In the genomic region with DNA sequence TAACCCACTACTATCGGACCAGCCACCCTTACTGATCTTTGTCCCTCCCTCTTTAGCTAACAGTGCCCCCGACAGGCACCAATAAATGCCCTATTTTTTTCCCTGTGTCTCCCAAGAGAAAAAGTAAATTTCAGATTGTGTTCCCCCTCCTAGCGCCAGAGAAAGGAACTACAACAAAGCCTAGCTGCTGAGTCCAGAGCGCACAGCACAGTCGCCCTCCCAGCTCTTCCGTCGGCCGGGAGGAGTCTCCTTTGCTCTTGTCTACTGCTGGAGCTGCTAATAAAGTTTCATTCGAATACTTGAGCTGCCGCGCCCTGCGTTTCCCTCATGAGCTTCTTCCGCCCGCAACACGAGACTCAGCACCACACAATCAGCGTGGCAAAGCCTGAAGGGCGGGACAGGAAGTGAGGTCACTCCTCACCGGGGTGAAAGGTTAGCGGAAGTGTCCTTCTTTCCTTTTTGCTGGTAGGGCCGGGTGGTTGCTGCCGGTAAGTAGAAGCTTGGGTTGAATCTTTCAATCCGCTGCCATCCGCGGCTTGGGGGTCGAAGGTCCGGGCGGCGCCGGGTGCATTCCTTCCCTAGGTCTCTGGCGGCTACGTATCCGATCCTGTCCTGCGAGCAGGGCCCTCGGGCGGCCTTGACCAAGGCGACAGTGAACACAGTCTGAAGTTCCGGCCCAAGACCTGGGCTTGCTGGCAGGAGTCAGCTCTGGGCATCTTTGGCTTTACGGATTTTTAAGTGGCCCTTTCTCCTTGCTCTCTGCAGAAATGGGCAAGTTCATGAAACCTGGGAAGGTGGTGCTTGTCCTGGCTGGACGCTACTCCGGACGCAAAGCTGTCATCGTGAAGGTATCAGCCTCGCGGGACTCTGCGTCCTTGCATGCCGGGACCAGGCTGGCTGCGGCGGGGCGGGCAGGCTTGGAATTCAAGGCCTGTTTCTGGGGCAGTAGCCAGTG, we compare ENCODE assay signal across 1 cellular context.
A peak's percentile ranks its signal among the peaks of the same experiment; 100 is the strongest.
TF ChIP-seq lines count a peak whose summit lies in the region.

A gene (plus strand): TSS at position 436 of the 955 bp plus-strand sequence. CDS start 332 bp downstream, at position 768.

TF ChIP-seq in HepG2, 621 proteins besides CTCF, POLR2A, EP300 and RAD21 (continued from another document and continues in another):
- TF ChIP-seq ZNF367 (CRISPR knock-in tag; IDR thresholded peaks at IDR 0.05; ENCODE audit: borderline replicate concordance), result no peak; the same call in none of the 2 replicates
- peak; percentile 80; the same call in 1 of the 2 replicates for TF ChIP-seq RFXANK (CRISPR knock-in tag; IDR thresholded peaks at IDR 0.05)
- TF ChIP-seq TBL1XR1 (IDR thresholded peaks at IDR 0.05; ENCODE audit: borderline replicate concordance, low read length, partially characterized antibody), result peak; percentile 76
- TF ChIP-seq EHMT2 (IDR thresholded peaks at IDR 0.05; ENCODE audit: borderline replicate concordance, low read depth, low read length), result no peak
- no peak for TF ChIP-seq NPAS2 (CRISPR knock-in tag; IDR thresholded peaks at IDR 0.05; ENCODE audit: borderline replicate concordance)
- TF ChIP-seq, protein P1, sequence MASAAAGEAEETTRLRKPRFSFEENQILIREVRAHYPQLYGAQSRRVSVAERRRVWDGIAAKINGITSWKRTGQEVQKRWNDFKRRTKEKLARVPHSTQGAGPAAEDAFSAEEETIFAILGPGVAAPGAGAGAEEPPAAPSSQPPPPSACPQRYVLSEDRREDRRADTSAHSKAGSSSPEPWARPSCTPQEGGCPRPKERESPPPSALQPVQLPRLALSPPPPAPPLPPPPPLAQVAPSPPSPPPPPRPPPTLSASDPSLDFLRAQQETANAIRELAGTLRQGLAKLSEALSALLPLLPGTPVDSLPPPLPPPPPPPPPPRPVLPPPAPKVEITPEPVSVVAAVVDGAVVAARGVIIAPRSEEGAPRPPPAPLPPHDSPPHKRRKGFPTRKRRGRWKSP (CRISPR knock-in tag; IDR thresholded peaks at IDR 0.05), result peak; percentile 95
- TF ChIP-seq ISL2 (CRISPR knock-in tag; IDR thresholded peaks at IDR 0.05), result peak; percentile 87
- TF ChIP-seq, protein P2, sequence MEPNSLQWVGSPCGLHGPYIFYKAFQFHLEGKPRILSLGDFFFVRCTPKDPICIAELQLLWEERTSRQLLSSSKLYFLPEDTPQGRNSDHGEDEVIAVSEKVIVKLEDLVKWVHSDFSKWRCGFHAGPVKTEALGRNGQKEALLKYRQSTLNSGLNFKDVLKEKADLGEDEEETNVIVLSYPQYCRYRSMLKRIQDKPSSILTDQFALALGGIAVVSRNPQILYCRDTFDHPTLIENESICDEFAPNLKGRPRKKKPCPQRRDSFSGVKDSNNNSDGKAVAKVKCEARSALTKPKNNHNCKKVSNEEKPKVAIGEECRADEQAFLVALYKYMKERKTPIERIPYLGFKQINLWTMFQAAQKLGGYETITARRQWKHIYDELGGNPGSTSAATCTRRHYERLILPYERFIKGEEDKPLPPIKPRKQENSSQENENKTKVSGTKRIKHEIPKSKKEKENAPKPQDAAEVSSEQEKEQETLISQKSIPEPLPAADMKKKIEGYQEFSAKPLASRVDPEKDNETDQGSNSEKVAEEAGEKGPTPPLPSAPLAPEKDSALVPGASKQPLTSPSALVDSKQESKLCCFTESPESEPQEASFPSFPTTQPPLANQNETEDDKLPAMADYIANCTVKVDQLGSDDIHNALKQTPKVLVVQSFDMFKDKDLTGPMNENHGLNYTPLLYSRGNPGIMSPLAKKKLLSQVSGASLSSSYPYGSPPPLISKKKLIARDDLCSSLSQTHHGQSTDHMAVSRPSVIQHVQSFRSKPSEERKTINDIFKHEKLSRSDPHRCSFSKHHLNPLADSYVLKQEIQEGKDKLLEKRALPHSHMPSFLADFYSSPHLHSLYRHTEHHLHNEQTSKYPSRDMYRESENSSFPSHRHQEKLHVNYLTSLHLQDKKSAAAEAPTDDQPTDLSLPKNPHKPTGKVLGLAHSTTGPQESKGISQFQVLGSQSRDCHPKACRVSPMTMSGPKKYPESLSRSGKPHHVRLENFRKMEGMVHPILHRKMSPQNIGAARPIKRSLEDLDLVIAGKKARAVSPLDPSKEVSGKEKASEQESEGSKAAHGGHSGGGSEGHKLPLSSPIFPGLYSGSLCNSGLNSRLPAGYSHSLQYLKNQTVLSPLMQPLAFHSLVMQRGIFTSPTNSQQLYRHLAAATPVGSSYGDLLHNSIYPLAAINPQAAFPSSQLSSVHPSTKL (CRISPR knock-in tag; IDR thresholded peaks at IDR 0.05), result peak; percentile 87
- TF ChIP-seq FOXA1 (IDR thresholded peaks at IDR 0.05), result no peak
- TF ChIP-seq FOXA1 (CRISPR knock-in tag; IDR thresholded peaks at IDR 0.05), result peak; percentile 58; the same call in 1 of the 2 replicates
- peak; percentile 88 for TF ChIP-seq POLR2AphosphoS2 (IDR thresholded peaks at IDR 0.05; ENCODE audit: low read depth, low read length)
- TF ChIP-seq CREM (IDR thresholded peaks at IDR 0.05), result peak; percentile 99
- 0 out of 2 replicates have a peak, but pooled peaks have one; percentile 58 for TF ChIP-seq CREM (CRISPR knock-in tag; IDR thresholded peaks at IDR 0.05)
- peak; percentile 78 for TF ChIP-seq HNF4A (CRISPR knock-in tag; IDR thresholded peaks at IDR 0.05)
- TF ChIP-seq, protein P3, sequence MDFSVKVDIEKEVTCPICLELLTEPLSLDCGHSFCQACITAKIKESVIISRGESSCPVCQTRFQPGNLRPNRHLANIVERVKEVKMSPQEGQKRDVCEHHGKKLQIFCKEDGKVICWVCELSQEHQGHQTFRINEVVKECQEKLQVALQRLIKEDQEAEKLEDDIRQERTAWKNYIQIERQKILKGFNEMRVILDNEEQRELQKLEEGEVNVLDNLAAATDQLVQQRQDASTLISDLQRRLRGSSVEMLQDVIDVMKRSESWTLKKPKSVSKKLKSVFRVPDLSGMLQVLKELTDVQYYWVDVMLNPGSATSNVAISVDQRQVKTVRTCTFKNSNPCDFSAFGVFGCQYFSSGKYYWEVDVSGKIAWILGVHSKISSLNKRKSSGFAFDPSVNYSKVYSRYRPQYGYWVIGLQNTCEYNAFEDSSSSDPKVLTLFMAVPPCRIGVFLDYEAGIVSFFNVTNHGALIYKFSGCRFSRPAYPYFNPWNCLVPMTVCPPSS (IDR thresholded peaks at IDR 0.05), result no peak
- TF ChIP-seq, protein P4, sequence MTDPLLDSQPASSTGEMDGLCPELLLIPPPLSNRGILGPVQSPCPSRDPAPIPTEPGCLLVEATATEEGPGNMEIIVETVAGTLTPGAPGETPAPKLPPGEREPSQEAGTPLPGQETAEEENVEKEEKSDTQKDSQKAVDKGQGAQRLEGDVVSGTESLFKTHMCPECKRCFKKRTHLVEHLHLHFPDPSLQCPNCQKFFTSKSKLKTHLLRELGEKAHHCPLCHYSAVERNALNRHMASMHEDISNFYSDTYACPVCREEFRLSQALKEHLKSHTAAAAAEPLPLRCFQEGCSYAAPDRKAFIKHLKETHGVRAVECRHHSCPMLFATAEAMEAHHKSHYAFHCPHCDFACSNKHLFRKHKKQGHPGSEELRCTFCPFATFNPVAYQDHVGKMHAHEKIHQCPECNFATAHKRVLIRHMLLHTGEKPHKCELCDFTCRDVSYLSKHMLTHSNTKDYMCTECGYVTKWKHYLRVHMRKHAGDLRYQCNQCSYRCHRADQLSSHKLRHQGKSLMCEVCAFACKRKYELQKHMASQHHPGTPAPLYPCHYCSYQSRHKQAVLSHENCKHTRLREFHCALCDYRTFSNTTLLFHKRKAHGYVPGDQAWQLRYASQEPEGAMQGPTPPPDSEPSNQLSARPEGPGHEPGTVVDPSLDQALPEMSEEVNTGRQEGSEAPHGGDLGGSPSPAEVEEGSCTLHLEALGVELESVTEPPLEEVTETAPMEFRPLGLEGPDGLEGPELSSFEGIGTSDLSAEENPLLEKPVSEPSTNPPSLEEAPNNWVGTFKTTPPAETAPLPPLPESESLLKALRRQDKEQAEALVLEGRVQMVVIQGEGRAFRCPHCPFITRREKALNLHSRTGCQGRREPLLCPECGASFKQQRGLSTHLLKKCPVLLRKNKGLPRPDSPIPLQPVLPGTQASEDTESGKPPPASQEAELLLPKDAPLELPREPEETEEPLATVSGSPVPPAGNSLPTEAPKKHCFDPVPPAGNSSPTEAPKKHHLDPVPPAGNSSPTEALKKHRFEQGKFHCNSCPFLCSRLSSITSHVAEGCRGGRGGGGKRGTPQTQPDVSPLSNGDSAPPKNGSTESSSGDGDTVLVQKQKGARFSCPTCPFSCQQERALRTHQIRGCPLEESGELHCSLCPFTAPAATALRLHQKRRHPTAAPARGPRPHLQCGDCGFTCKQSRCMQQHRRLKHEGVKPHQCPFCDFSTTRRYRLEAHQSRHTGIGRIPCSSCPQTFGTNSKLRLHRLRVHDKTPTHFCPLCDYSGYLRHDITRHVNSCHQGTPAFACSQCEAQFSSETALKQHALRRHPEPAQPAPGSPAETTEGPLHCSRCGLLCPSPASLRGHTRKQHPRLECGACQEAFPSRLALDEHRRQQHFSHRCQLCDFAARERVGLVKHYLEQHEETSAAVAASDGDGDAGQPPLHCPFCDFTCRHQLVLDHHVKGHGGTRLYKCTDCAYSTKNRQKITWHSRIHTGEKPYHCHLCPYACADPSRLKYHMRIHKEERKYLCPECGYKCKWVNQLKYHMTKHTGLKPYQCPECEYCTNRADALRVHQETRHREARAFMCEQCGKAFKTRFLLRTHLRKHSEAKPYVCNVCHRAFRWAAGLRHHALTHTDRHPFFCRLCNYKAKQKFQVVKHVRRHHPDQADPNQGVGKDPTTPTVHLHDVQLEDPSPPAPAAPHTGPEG (CRISPR knock-in tag; IDR thresholded peaks at IDR 0.05), result peak; percentile 66
- TF ChIP-seq, protein P5, sequence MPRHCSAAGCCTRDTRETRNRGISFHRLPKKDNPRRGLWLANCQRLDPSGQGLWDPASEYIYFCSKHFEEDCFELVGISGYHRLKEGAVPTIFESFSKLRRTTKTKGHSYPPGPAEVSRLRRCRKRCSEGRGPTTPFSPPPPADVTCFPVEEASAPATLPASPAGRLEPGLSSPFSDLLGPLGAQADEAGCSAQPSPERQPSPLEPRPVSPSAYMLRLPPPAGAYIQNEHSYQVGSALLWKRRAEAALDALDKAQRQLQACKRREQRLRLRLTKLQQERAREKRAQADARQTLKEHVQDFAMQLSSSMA (CRISPR knock-in tag; IDR thresholded peaks at IDR 0.05), result peak; percentile 73; the same call in 1 of the 2 replicates
- TF ChIP-seq SMARCC2 (IDR thresholded peaks at IDR 0.05), result no peak
- TF ChIP-seq HDAC1 (CRISPR knock-in tag; IDR thresholded peaks at IDR 0.05), result peak; percentile 97
- TF ChIP-seq, protein P6, sequence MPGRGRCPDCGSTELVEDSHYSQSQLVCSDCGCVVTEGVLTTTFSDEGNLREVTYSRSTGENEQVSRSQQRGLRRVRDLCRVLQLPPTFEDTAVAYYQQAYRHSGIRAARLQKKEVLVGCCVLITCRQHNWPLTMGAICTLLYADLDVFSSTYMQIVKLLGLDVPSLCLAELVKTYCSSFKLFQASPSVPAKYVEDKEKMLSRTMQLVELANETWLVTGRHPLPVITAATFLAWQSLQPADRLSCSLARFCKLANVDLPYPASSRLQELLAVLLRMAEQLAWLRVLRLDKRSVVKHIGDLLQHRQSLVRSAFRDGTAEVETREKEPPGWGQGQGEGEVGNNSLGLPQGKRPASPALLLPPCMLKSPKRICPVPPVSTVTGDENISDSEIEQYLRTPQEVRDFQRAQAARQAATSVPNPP (CRISPR knock-in tag; IDR thresholded peaks at IDR 0.05), result peak; percentile 96; the same call in 1 of the 2 replicates
- TF ChIP-seq, protein P7, sequence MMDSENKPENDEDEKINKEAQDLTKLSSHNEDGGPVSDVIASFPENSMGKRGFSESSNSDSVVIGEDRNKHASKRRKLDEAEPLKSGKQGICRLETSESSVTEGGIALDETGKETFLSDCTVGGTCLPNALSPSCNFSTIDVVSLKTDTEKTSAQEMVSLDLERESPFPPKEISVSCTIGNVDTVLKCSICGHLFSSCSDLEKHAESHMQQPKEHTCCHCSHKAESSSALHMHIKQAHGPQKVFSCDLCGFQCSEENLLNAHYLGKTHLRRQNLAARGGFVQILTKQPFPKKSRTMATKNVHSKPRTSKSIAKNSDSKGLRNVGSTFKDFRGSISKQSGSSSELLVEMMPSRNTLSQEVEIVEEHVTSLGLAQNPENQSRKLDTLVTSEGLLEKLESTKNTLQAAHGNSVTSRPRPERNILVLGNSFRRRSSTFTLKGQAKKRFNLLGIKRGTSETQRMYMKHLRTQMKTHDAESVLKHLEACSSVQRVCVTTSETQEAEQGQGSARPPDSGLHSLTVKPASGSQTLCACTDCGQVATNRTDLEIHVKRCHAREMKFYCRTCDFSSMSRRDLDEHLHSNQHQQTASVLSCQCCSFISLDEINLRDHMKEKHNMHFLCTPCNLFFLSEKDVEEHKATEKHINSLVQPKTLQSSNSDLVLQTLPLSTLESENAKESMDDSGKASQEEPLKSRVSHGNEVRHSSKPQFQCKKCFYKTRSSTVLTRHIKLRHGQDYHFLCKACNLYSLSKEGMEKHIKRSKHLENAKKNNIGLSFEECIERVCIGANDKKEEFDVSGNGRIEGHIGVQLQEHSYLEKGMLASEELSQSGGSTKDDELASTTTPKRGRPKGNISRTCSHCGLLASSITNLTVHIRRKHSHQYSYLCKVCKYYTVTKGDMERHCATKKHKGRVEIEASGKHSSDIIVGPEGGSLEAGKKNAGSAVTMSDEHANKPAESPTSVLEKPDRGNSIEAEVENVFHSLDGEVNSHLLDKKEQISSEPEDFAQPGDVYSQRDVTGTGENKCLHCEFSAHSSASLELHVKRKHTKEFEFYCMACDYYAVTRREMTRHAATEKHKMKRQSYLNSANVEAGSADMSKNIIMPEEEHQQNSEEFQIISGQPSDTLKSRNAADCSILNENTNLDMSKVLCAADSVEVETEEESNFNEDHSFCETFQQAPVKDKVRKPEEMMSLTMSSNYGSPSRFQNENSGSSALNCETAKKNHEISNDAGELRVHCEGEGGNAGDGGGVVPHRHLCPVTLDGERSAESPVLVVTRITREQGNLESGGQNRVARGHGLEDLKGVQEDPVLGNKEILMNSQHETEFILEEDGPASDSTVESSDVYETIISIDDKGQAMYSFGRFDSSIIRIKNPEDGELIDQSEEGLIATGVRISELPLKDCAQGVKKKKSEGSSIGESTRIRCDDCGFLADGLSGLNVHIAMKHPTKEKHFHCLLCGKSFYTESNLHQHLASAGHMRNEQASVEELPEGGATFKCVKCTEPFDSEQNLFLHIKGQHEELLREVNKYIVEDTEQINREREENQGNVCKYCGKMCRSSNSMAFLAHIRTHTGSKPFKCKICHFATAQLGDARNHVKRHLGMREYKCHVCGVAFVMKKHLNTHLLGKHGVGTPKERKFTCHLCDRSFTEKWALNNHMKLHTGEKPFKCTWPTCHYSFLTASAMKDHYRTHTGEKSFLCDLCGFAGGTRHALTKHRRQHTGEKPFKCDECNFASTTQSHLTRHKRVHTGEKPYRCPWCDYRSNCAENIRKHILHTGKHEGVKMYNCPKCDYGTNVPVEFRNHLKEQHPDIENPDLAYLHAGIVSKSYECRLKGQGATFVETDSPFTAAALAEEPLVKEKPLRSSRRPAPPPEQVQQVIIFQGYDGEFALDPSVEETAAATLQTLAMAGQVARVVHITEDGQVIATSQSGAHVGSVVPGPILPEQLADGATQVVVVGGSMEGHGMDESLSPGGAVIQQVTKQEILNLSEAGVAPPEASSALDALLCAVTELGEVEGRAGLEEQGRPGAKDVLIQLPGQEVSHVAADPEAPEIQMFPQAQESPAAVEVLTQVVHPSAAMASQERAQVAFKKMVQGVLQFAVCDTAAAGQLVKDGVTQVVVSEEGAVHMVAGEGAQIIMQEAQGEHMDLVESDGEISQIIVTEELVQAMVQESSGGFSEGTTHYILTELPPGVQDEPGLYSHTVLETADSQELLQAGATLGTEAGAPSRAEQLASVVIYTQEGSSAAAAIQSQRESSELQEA (CRISPR knock-in tag; IDR thresholded peaks at IDR 0.05; ENCODE audit: not compliant biosample characterization), result peak; percentile 84
- TF ChIP-seq RBAK (CRISPR knock-in tag; IDR thresholded peaks at IDR 0.05), result peak; percentile 81; the same call in 1 of the 2 replicates
- TF ChIP-seq GABPB1 (CRISPR knock-in tag; IDR thresholded peaks at IDR 0.05), result peak; percentile 99
